In the genomic region with DNA sequence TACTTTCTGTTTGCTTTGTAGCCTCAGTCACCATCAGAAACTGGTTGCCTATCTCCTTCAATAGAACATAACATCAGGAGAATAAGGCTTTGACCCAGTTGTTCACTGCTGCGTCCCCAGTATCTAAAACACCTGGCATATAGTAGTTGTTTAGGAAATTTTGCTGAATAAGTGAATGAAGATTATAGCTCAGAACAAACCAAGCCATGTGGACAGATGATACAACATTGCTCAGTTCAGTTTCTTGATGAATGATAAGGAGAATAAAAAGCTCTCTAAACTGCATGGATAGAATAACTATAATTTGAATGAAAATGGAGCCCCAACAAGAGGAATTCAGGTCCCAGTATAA, we compare ENCODE assay signal across 8 cellular contexts. TPM values are rescaled to one million over a fixed set of nuclear protein-coding genes. Genes with fewer than 3 reads are reported as not detected.
DNase-seq lines count a peak whose midpoint lies in the region; ATAC-seq, FAIRE-seq and TF ChIP-seq lines count a peak whose summit lies in the region.

No MANE protein-coding gene starts in this region.

- DNase-seq in CD4-positive, alpha-beta T cell = no peak
- DNase-seq in PC-9 (no peak), endothelial cell of umbilical vein (ENCODE audit: low read depth, low spot score) (no peak), retinal pigment epithelial cell (ENCODE audit: low read depth) (no peak), medulla oblongata (ENCODE audit: extremely low spot score) (no peak), NCI-H1930 (lab: John Stamatoyannopoulos, UW) (no peak)

- H3K4me1 Mint-ChIP-seq in CD4-positive, alpha-beta T cell (ENCODE audit: low read depth) = peaks cover 51% of the 10 kb centered on the region

- H3K4me2 ChIP-seq in PC-9 (peak overlapping the region; percentile 77), endothelial cell of umbilical vein (ENCODE audit: insufficient read depth, low read length) (peak overlapping the region; percentile 85)

- H4K20me1 ChIP-seq in PC-9 (ENCODE audit: insufficient read depth) (no peaks in the 10 kb centered on the region), endothelial cell of umbilical vein (replicated peaks; ENCODE audit: control insufficient read depth, extremely low read depth, insufficient read depth, low read length) (no peaks in the 10 kb centered on the region)

- no peaks in the 10 kb centered on the region for H3K9me1 ChIP-seq in endothelial cell of umbilical vein (replicated peaks; ENCODE audit: control insufficient read depth, extremely low read depth, insufficient read depth, low read length)

- peaks cover 42% of the 10 kb centered on the region for H3K4me1 ChIP-seq in PC-9 (replicated peaks; ENCODE audit: insufficient read depth)
- H3K4me1 ChIP-seq in endothelial cell of umbilical vein (ENCODE audit: control insufficient read depth, extremely low read depth, insufficient read depth, low read length) = peaks cover 24% of the 10 kb centered on the region

- H3K9me3 ChIP-seq in CD4-positive, alpha-beta T cell (ENCODE audit: control insufficient read depth, low read length) = no peaks in the 10 kb centered on the region
- H3K9me3 ChIP-seq in PC-9 (ENCODE audit: insufficient read depth, low read depth) (no peaks in the 10 kb centered on the region), endothelial cell of umbilical vein (replicated peaks; ENCODE audit: control insufficient read depth, insufficient read depth, low read length) (no peaks in the 10 kb centered on the region)

- FAIRE-seq in endothelial cell of umbilical vein (lab: Jason Lieb, UNC) = no peak

- H3K9me3 Mint-ChIP-seq in CD4-positive, alpha-beta T cell = peaks cover 3% of the 10 kb centered on the region

- TF ChIP-seq CTCF in CD4-positive, alpha-beta T cell (IDR thresholded peaks at IDR 0.05) = no peak
- TF ChIP-seq CTCF in PC-9 (conservative IDR thresholded peaks at IDR 0.05) (no peak), endothelial cell of umbilical vein (IDR thresholded peaks at IDR 0.05; ENCODE audit: extremely low read depth in 1 of 2, insufficient read depth in 1 of 2, low read depth in 1 of 2, low read length in 2 of 2) (no peak), retinal pigment epithelial cell (conservative IDR thresholded peaks at IDR 0.05; ENCODE audit: low read depth, low read length) (no peak)

- CTCF ChIA-PET in CD4-positive, alpha-beta T cell (lab: Charles Lee) = interaction anchor here (0.6 to 3.4 kb wide), 19 partner anchors 9 to 203 kb away, joined by 3 to 54 read pairs (median 5); a partner anchor contains a TSS
- CTCF ChIA-PET in PC-9 (lab: Charles Lee) = interaction anchor here (0.6 to 1.7 kb wide), 9 partner anchors 30 to 1247 kb away, joined by 3 to 14 read pairs (median 4); no protein-coding TSS in a partner anchor
- CTCF ChIA-PET in endothelial cell of umbilical vein (lab: Charles Lee) = interaction anchor here (0.8 to 11.2 kb wide), 38 partner anchors 8 to 207 kb away, joined by 3 to 262 read pairs (median 9); a partner anchor contains a TSS

- no TSS peak for BruUV-seq in PC-9 (replicated peaks; lab: Mats Ljungman, UMichigan)
- TSS peak; percentile 86 for BruUV-seq in endothelial cell of umbilical vein (replicated peaks; lab: Mats Ljungman, UMichigan)

- H3K27ac Mint-ChIP-seq in CD4-positive, alpha-beta T cell = peak overlapping the region; percentile 61

- POLR2A ChIA-PET in CD4-positive, alpha-beta T cell (lab: Charles Lee) = interaction anchor here (0.7 to 2.7 kb wide), 25 partner anchors 9 to 1339 kb away, joined by 3 to 33 read pairs (median 8); a partner anchor contains a TSS
- POLR2A ChIA-PET in PC-9 (lab: Charles Lee; ENCODE audit: unreplicated experiment) = interaction anchor here (0.6 to 1.2 kb wide), 3 partner anchors 36 to 83 kb away, joined by 3 to 6 read pairs (median 3); no protein-coding TSS in a partner anchor
- POLR2A ChIA-PET in endothelial cell of umbilical vein (lab: Charles Lee) = interaction anchor here (0.8 to 1.6 kb wide), 6 partner anchors 19 to 56 kb away, joined by 3 to 7 read pairs (median 3); a partner anchor contains a TSS

- no peaks in the 10 kb centered on the region for H3K27me3 ChIP-seq in CD4-positive, alpha-beta T cell (ENCODE audit: control insufficient read depth, insufficient read depth, low read length)
- no peaks in the 10 kb centered on the region for H3K27me3 ChIP-seq in PC-9 (ENCODE audit: insufficient read depth, low read depth)
- no peaks in the 10 kb centered on the region for H3K27me3 ChIP-seq in endothelial cell of umbilical vein (ENCODE audit: control insufficient read depth in 2 of 2, insufficient read depth in 2 of 2, low read length in 2 of 2)

- intact Hi-C loops in CD4-positive, alpha-beta T cell (cut with DNase I, micrococcal nuclease) = loop anchor here (1.0 to 5.0 kb wide), 6 partner anchors 45 to 214 kb away; no protein-coding TSS in a partner anchor
- intact Hi-C loops in PC-9 (cut with micrococcal nuclease; ENCODE audit: unreplicated experiment) (loop anchor here (1.0 to 5.0 kb wide), 6 partner anchors 56 to 210 kb away; no protein-coding TSS in a partner anchor), endothelial cell of umbilical vein (cut with micrococcal nuclease) (loop anchor here (1.0 to 2.0 kb wide), 9 partner anchors 7 to 206 kb away; a partner anchor contains a TSS)

- no peak for TF ChIP-seq POLR2A in endothelial cell of umbilical vein (IDR thresholded peaks at IDR 0.05; ENCODE audit: low read depth, low read length)

- dilution Hi-C loops in endothelial cell of umbilical vein (cut with MboI; ENCODE audit: extremely low pct_ligation_motif_present, low sequenced_read_pairs) = no loop called here

- no peak overlapping the region for H3K27ac ChIP-seq in CD4-positive, alpha-beta T cell (ENCODE audit: low read depth, low read length)
- H3K27ac ChIP-seq in PC-9 = peak overlapping the region; percentile 93
- peak overlapping the region; percentile 95 for H3K27ac ChIP-seq in endothelial cell of umbilical vein (ENCODE audit: insufficient read depth, low read depth, low read length)

- H3K4me3 Mint-ChIP-seq in CD4-positive, alpha-beta T cell = peak overlapping the region; percentile 4

- H3K4me3 ChIP-seq in PC-9 (peak overlapping the region; percentile 30; the same call in 1 of the 2 replicates), endothelial cell of umbilical vein (replicated peaks in 1 of 3; ENCODE audit: insufficient read depth in 1 of 3, low read depth in 1 of 3, low read length in 3 of 3) (peak overlapping the region in 1 of 3 experiments; percentile 38), retinal pigment epithelial cell (ENCODE audit: low read length) (peak overlapping the region; percentile 16)

- H2AFZ ChIP-seq in PC-9 (peak overlapping the region; percentile 52), endothelial cell of umbilical vein (ENCODE audit: low read depth, low read length) (peak overlapping the region; percentile 68)

- peak overlapping the region; percentile 87 for H3K9ac ChIP-seq in endothelial cell of umbilical vein (replicated peaks; ENCODE audit: extremely low read depth, insufficient read depth, low read length)

- peaks cover 20% of the 10 kb centered on the region; the same call in 1 of the 2 replicates for H3F3A ChIP-seq in PC-9 (ENCODE audit: insufficient read depth, low read depth)

- no peaks in the 10 kb centered on the region for H3K36me3 Mint-ChIP-seq in CD4-positive, alpha-beta T cell (ENCODE audit: low read depth)

- no peak for ATAC-seq in CD4-positive, alpha-beta T cell (ENCODE audit: poor library complexity)
- ATAC-seq in HG03045 (IDR thresholded peaks at IDR 0.05; ENCODE audit: unreplicated experiment) (no peak), GM18502 (IDR thresholded peaks at IDR 0.05; ENCODE audit: poor library complexity, unreplicated experiment) (no peak)

- no peaks in the 10 kb centered on the region for H3K9me2 ChIP-seq in PC-9 (ENCODE audit: insufficient read depth)

- H3K36me3 ChIP-seq in PC-9 (ENCODE audit: low read depth) (no peaks in the 10 kb centered on the region), endothelial cell of umbilical vein (ENCODE audit: control insufficient read depth in 2 of 2, extremely low read depth in 1 of 2, insufficient read depth in 2 of 2, low read length in 2 of 2) (no peaks in the 10 kb centered on the region)

- no peaks in the 10 kb centered on the region for H3K27me3 Mint-ChIP-seq in CD4-positive, alpha-beta T cell

- no peaks in the 10 kb centered on the region for H3K79me2 ChIP-seq in PC-9 (ENCODE audit: low read depth)
- H3K79me2 ChIP-seq in endothelial cell of umbilical vein (ENCODE audit: control insufficient read depth, insufficient read depth, low read length) = no peaks in the 10 kb centered on the region

TF ChIP-seq in endothelial cell of umbilical vein, 7 proteins besides CTCF, POLR2A, EP300 and RAD21 (continues in another document):
- TF ChIP-seq MYC (IDR thresholded peaks at IDR 0.05; ENCODE audit: low read depth, low read length) (no peak), JUN (IDR thresholded peaks at IDR 0.05; ENCODE audit: borderline replicate concordance, insufficient read depth, insufficient read length, low read depth) (no peak), FOS (IDR thresholded peaks at IDR 0.05; ENCODE audit: borderline replicate concordance, insufficient read depth, low read length) (no peak)
- TF ChIP-seq, protein P1, sequence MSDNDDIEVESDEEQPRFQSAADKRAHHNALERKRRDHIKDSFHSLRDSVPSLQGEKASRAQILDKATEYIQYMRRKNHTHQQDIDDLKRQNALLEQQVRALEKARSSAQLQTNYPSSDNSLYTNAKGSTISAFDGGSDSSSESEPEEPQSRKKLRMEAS (IDR thresholded peaks at IDR 0.05; ENCODE audit: insufficient read depth, insufficient read length) = no peak

RNA-seq across cellular contexts. Expression of a gene that starts 5.2 kb away (rescaled TPM):
- total RNA-seq in CD4-positive, alpha-beta T cell = 10 to 100 TPM; 58.3 to 58.4 TPM
- 82.3 and 93.9 TPM in 2 replicates for total RNA-seq in PC-9 (2021)
- 23.3 and 24.0 TPM in 2 replicates for total RNA-seq in endothelial cell of umbilical vein
- 5.9 and 6.7 TPM in 2 replicates for polyA plus RNA-seq in endothelial cell of umbilical vein
- polyA plus RNA-seq in endothelial cell of umbilical vein (2011; cell fraction: cytosol; rRNA removed) = 10.6 and 11.9 TPM in 2 replicates
- 5.7 and 9.4 TPM in 2 replicates for polyA plus RNA-seq in endothelial cell of umbilical vein (2011; cell fraction: nucleus; rRNA removed)
- 11.5 and 15.7 TPM in 2 replicates for polyA plus RNA-seq in endothelial cell of umbilical vein (2012)
- 5.7 and 6.0 TPM in 2 replicates for polyA minus RNA-seq in endothelial cell of umbilical vein
- polyA minus RNA-seq in endothelial cell of umbilical vein (2011; cell fraction: cytosol; rRNA and poly(A)+ RNA removed) = 31.9 TPM
- 3.5 and 5.7 TPM in 2 replicates for polyA minus RNA-seq in endothelial cell of umbilical vein (2011; cell fraction: nucleus; rRNA and poly(A)+ RNA removed)

RNA-seq across cellular contexts. Expression of a gene that starts 56.3 kb away (rescaled TPM):
- 10 to 100 TPM; 25.8 to 27.4 TPM for total RNA-seq in CD4-positive, alpha-beta T cell
- 1.7 and 2.4 TPM in 2 replicates for total RNA-seq in PC-9 (2021)
- total RNA-seq in endothelial cell of umbilical vein = 37.0 and 58.0 TPM in 2 replicates
- 47.3 and 51.6 TPM in 2 replicates for polyA plus RNA-seq in endothelial cell of umbilical vein
- 37.5 and 38.5 TPM in 2 replicates for polyA plus RNA-seq in endothelial cell of umbilical vein (2011; cell fraction: cytosol; rRNA removed)
- polyA plus RNA-seq in endothelial cell of umbilical vein (2011; cell fraction: nucleus; rRNA removed) = 32.0 and 44.9 TPM in 2 replicates
- 23.4 and 26.9 TPM in 2 replicates for polyA plus RNA-seq in endothelial cell of umbilical vein (2012)
- polyA minus RNA-seq in endothelial cell of umbilical vein = 94.7 and 96.7 TPM in 2 replicates
- not detected for polyA minus RNA-seq in endothelial cell of umbilical vein (2011; cell fraction: cytosol; rRNA and poly(A)+ RNA removed)
- 25.6 and 46.0 TPM in 2 replicates for polyA minus RNA-seq in endothelial cell of umbilical vein (2011; cell fraction: nucleus; rRNA and poly(A)+ RNA removed)
